1 cellular context compared by ENCODE assay signal in the genomic region with DNA sequence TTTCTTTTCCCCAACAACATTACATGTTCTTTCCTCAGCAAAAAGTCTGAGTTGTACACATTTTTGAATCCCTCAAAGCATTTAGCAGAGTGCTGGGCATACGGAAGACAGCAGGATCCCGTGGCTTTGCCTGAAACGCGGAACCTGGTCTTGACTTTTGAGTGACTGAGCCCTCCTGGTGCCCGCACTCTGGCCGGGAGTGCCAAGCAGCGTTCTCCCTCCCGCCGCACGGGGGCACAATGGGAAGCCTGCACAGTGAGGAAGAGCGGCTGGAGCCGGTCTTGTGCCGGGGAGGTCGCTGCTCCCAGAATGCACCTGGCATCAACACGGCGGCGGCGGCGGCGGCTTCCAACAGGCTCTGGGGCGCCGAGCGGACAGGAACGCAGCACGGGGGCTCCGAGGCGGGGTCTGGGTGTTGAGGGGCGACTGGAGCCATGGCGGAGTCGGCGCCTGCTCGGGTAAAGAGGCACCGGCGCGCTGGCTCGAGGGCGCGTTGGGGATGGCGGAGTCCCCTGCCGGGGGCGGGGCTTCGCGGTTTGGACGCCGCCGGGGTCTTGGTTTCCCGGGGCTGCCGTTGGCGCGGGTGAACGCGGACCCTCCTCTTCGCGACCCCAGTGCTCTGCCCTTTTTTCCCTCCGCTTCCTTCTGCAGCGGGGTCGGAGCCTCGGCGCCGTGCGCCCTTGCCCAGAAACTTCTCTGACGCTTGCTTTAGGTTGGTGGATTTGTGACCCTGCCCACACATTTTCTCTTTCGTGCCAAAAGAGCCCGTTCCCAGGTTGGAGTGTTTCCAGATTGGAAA.
TF ChIP-seq lines count a peak whose summit lies in the region.

ZNF212 (plus strand) TSS at position 307 of the 799 bp plus-strand sequence; CDS start at position 435, 128 bp downstream.

TF ChIP-seq in K562, 482 proteins besides CTCF, POLR2A, EP300 and RAD21 (continued from another document and continues in another):
- no peak for TF ChIP-seq E2F1 (CRISPR knock-in tag; IDR thresholded peaks at IDR 0.05)
- no peak; the same call in 1 of the 2 replicates for TF ChIP-seq BRD4 (IDR thresholded peaks at IDR 0.05)
- TF ChIP-seq SMAD2 (IDR thresholded peaks at IDR 0.05; ENCODE audit: low read depth, low read length) = no peak
- no peak for TF ChIP-seq BDP1 (IDR thresholded peaks at IDR 0.05; ENCODE audit: insufficient read depth, insufficient read length)
- peak; percentile 51 for TF ChIP-seq ZBED1 (IDR thresholded peaks at IDR 0.05)
- TF ChIP-seq KDM2B (CRISPR knock-in tag; IDR thresholded peaks at IDR 0.05) = no peak
- TF ChIP-seq, protein P1, sequence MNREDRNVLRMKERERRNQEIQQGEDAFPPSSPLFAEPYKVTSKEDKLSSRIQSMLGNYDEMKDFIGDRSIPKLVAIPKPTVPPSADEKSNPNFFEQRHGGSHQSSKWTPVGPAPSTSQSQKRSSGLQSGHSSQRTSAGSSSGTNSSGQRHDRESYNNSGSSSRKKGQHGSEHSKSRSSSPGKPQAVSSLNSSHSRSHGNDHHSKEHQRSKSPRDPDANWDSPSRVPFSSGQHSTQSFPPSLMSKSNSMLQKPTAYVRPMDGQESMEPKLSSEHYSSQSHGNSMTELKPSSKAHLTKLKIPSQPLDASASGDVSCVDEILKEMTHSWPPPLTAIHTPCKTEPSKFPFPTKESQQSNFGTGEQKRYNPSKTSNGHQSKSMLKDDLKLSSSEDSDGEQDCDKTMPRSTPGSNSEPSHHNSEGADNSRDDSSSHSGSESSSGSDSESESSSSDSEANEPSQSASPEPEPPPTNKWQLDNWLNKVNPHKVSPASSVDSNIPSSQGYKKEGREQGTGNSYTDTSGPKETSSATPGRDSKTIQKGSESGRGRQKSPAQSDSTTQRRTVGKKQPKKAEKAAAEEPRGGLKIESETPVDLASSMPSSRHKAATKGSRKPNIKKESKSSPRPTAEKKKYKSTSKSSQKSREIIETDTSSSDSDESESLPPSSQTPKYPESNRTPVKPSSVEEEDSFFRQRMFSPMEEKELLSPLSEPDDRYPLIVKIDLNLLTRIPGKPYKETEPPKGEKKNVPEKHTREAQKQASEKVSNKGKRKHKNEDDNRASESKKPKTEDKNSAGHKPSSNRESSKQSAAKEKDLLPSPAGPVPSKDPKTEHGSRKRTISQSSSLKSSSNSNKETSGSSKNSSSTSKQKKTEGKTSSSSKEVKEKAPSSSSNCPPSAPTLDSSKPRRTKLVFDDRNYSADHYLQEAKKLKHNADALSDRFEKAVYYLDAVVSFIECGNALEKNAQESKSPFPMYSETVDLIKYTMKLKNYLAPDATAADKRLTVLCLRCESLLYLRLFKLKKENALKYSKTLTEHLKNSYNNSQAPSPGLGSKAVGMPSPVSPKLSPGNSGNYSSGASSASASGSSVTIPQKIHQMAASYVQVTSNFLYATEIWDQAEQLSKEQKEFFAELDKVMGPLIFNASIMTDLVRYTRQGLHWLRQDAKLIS (CRISPR knock-in tag; IDR thresholded peaks at IDR 0.05) = peak; percentile 86
- TF ChIP-seq BRF1 (IDR thresholded peaks at IDR 0.05; ENCODE audit: borderline replicate concordance, extremely low read depth, insufficient read length) = no peak
- no peak for TF ChIP-seq ZNF217 (CRISPR knock-in tag; IDR thresholded peaks at IDR 0.05)
- TF ChIP-seq, protein P2, sequence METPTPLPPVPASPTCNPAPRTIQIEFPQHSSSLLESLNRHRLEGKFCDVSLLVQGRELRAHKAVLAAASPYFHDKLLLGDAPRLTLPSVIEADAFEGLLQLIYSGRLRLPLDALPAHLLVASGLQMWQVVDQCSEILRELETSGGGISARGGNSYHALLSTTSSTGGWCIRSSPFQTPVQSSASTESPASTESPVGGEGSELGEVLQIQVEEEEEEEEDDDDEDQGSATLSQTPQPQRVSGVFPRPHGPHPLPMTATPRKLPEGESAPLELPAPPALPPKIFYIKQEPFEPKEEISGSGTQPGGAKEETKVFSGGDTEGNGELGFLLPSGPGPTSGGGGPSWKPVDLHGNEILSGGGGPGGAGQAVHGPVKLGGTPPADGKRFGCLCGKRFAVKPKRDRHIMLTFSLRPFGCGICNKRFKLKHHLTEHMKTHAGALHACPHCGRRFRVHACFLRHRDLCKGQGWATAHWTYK (CRISPR knock-in tag; IDR thresholded peaks at IDR 0.05) = peak; percentile 66
- TF ChIP-seq FOXJ3 (CRISPR knock-in tag; IDR thresholded peaks at IDR 0.05) = no peak
- no peak for TF ChIP-seq ZNF436 (CRISPR knock-in tag; IDR thresholded peaks at IDR 0.05)
- peak; percentile 70; the same call in 1 of the 2 replicates for TF ChIP-seq HBP1 (CRISPR knock-in tag; IDR thresholded peaks at IDR 0.05)
- TF ChIP-seq ZNF239 (CRISPR knock-in tag; IDR thresholded peaks at IDR 0.05) = no peak; the same call in 1 of the 2 replicates
- TF ChIP-seq SRSF3 (IDR thresholded peaks at IDR 0.05; ENCODE audit: insufficient read depth, low read length) = no peak
- TF ChIP-seq, protein P3, sequence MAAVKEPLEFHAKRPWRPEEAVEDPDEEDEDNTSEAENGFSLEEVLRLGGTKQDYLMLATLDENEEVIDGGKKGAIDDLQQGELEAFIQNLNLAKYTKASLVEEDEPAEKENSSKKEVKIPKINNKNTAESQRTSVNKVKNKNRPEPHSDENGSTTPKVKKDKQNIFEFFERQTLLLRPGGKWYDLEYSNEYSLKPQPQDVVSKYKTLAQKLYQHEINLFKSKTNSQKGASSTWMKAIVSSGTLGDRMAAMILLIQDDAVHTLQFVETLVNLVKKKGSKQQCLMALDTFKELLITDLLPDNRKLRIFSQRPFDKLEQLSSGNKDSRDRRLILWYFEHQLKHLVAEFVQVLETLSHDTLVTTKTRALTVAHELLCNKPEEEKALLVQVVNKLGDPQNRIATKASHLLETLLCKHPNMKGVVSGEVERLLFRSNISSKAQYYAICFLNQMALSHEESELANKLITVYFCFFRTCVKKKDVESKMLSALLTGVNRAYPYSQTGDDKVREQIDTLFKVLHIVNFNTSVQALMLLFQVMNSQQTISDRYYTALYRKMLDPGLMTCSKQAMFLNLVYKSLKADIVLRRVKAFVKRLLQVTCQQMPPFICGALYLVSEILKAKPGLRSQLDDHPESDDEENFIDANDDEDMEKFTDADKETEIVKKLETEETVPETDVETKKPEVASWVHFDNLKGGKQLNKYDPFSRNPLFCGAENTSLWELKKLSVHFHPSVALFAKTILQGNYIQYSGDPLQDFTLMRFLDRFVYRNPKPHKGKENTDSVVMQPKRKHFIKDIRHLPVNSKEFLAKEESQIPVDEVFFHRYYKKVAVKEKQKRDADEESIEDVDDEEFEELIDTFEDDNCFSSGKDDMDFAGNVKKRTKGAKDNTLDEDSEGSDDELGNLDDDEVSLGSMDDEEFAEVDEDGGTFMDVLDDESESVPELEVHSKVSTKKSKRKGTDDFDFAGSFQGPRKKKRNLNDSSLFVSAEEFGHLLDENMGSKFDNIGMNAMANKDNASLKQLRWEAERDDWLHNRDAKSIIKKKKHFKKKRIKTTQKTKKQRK (IDR thresholded peaks at IDR 0.05; ENCODE audit: borderline replicate concordance, low read depth, low read length) = no peak
- peak in 2 of 3 experiments; percentile 67 to 71 for TF ChIP-seq YY1 (IDR thresholded peaks at IDR 0.05; ENCODE audit: borderline replicate concordance in 1 of 3, control insufficient read depth in 1 of 3, extremely low read depth in 1 of 3, insufficient read depth in 3 of 3, insufficient read length in 1 of 3, insufficient replicate concordance in 2 of 3, low read depth in 1 of 3, low read length in 2 of 3)
- no peak for TF ChIP-seq DACH1 (IDR thresholded peaks at IDR 0.05; ENCODE audit: partially characterized antibody)
- peak; percentile 85 for TF ChIP-seq FIP1L1 (IDR thresholded peaks at IDR 0.05; ENCODE audit: low read depth, low read length, poor library complexity, severe bottlenecking)
- TF ChIP-seq, protein P4, sequence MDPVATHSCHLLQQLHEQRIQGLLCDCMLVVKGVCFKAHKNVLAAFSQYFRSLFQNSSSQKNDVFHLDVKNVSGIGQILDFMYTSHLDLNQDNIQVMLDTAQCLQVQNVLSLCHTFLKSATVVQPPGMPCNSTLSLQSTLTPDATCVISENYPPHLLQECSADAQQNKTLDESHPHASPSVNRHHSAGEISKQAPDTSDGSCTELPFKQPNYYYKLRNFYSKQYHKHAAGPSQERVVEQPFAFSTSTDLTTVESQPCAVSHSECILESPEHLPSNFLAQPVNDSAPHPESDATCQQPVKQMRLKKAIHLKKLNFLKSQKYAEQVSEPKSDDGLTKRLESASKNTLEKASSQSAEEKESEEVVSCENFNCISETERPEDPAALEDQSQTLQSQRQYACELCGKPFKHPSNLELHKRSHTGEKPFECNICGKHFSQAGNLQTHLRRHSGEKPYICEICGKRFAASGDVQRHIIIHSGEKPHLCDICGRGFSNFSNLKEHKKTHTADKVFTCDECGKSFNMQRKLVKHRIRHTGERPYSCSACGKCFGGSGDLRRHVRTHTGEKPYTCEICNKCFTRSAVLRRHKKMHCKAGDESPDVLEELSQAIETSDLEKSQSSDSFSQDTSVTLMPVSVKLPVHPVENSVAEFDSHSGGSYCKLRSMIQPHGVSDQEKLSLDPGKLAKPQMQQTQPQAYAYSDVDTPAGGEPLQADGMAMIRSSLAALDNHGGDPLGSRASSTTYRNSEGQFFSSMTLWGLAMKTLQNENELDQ (CRISPR knock-in tag; IDR thresholded peaks at IDR 0.05; ENCODE audit: borderline replicate concordance) = no peak
- no peak for TF ChIP-seq FOXP4 (CRISPR knock-in tag; IDR thresholded peaks at IDR 0.05; ENCODE audit: borderline replicate concordance)
- TF ChIP-seq TSHZ1 (CRISPR knock-in tag; IDR thresholded peaks at IDR 0.05) = no peak
- TF ChIP-seq PRMT5 (CRISPR knock-in tag; IDR thresholded peaks at IDR 0.05) = no peak
- TF ChIP-seq ARID3B (CRISPR knock-in tag; IDR thresholded peaks at IDR 0.05; ENCODE audit: borderline replicate concordance) = no peak
